ENCODE assay signal across 20 cellular contexts in genomic region chr5:74289238-74289637, GRCh38.
DNase-seq lines count a peak whose midpoint lies in the region; ATAC-seq and TF ChIP-seq lines count a peak whose summit lies in the region.
"Had no signal": no experiment of that assay in that cellular context is flagged by ENCODE, and none has a peak within 500 bp of the region (broad histone marks: within the 10 kb centered on the region; RNA-seq: fewer than 3 reads in every experiment).

No MANE protein-coding gene starts in this region.

- no peaks in the 10 kb centered on the region for H3K36me3 Mint-ChIP-seq in T-cell

- no peak for TF ChIP-seq CTCF in epithelial cell of esophagus (IDR thresholded peaks at IDR 0.05; ENCODE audit: insufficient read depth, low read depth, low read length, missing control alignments)
- no peak for TF ChIP-seq CTCF in upper lobe of right lung (IDR thresholded peaks at IDR 0.05)

- no peaks in the 10 kb centered on the region for H3K27me3 ChIP-seq in upper lobe of right lung

- CTCF ChIA-PET in T-cell (lab: Charles Lee): no interaction called here

- H3K27me3 Mint-ChIP-seq in T-cell: peaks cover 18 to 19% of the 10 kb centered on the region in 2 donors

- H3K27ac ChIP-seq in upper lobe of right lung: peak overlapping the region; percentile 21
- H3K27ac ChIP-seq: 22Rv1 had no signal

- no peak overlapping the region for H3K4me3 ChIP-seq in epithelial cell of esophagus (ENCODE audit: low read length)
- H3K4me3 ChIP-seq in upper lobe of right lung: no peak overlapping the region

- peak; percentile 28 for DNase-seq in NCI-H146 (lab: John Stamatoyannopoulos, UW)
- no peak for DNase-seq in NCI-H146 treated with DMSO at 0.1 percent for 48 hours (lab: John Stamatoyannopoulos, UW; ENCODE audit: unreplicated experiment)
- peak; percentile 52 for DNase-seq in epithelial cell of esophagus (ENCODE audit: low read depth)
- DNase-seq in putamen (ENCODE audit: low spot score): peak; percentile 54
- DNase-seq in upper lobe of right lung: no peak
- no peak for DNase-seq in T-cell
- no peak for DNase-seq in islet precursor cell
- DNase-seq: activated CD4-positive, alpha-beta T cell treated with anti-CD3 and anti-CD28 coated beads, Interleukin-2, amount 10 ng/mL, durations not matched to agents 24 days and 14 days; activated naive CD4-positive, alpha-beta T cell treated with Interleukin-2 at 50 U/mL for 16 hours; Calu3; EL; H9; NCI-H1930; NCI-H345; retina; SHP77; stimulated activated naive CD8-positive, alpha-beta T cell treated with anti-CD3 and anti-CD28 coated beads, Interleukin-15, Interleukin-2, amounts not matched to agents 100 U/mL and 50 U/mL, for 24 hours had no signal

- no peak overlapping the region for H3K27ac Mint-ChIP-seq in T-cell
- H3K27ac Mint-ChIP-seq: activated CD4-positive, alpha-beta T cell treated with anti-CD3 and anti-CD28 coated beads, Interleukin-2, amount 10 ng/mL, durations not matched to agents 24 days and 14 days; H9 had no signal

- H3K9me3 ChIP-seq in upper lobe of right lung: no peaks in the 10 kb centered on the region

- no peaks in the 10 kb centered on the region for H3K4me1 Mint-ChIP-seq in T-cell
- H3K4me1 Mint-ChIP-seq: activated CD4-positive, alpha-beta T cell treated with anti-CD3 and anti-CD28 coated beads, Interleukin-2, amount 10 ng/mL, durations not matched to agents 24 days and 14 days had no signal

- intact Hi-C loops in upper lobe of right lung (cut with DNase I): no loop called here

- H3K36me3 ChIP-seq in upper lobe of right lung: no peaks in the 10 kb centered on the region

- H3K9me3 Mint-ChIP-seq in T-cell: no peaks in the 10 kb centered on the region
- H3K9me3 Mint-ChIP-seq: activated CD4-positive, alpha-beta T cell treated with anti-CD3 and anti-CD28 coated beads, Interleukin-2, amount 10 ng/mL, durations not matched to agents 24 days and 14 days; H9; neural crest cell had no signal

- ATAC-seq in upper lobe of right lung (no peak), T-cell (replicated peaks in 1 of 4) (no peak), GM18867 (IDR thresholded peaks at IDR 0.05; ENCODE audit: unreplicated experiment) (no peak)
- ATAC-seq: stimulated activated naive CD8-positive, alpha-beta T cell treated with anti-CD3 and anti-CD28 coated beads, Interleukin-15, Interleukin-2, amounts not matched to agents 100 U/mL and 50 U/mL, for 24 hours had no signal

- POLR2A ChIA-PET in T-cell (lab: Charles Lee): no interaction called here

- H3K4me1 ChIP-seq in upper lobe of right lung: peaks cover 13% of the 10 kb centered on the region

- no peak overlapping the region for H3K4me3 Mint-ChIP-seq in T-cell
- H3K4me3 Mint-ChIP-seq: activated CD4-positive, alpha-beta T cell treated with anti-CD3 and anti-CD28 coated beads, Interleukin-2, amount 10 ng/mL, durations not matched to agents 24 days and 14 days; H9; neural crest cell had no signal

Comparison
In these comparisons a context has a peak if more than half of its experiments do, and no peak if none do; other contexts are left out.
1. DNase-seq: peak in NCI-H146 (single experiment), epithelial cell of esophagus (single experiment) and putamen (single experiment); none in NCI-H146 treated with DMSO at 0.1 percent for 48 hours (single experiment), upper lobe of right lung (single experiment), T-cell (0 of 34) and islet precursor cell (single experiment).